Comparison of ENCODE assay signal across 10 cellular contexts in genomic region chrX:10128386-10128785, GRCh38.
"Had no signal": no experiment of that assay in that cellular context is flagged by ENCODE, and none has a peak within 500 bp of the region (broad histone marks: within the 10 kb centered on the region; RNA-seq: fewer than 3 reads in every experiment).

No MANE protein-coding gene starts in this region.

- H3K4me2 ChIP-seq: GM23338 had no signal

- DNase-seq: GM23248, GOT3, H7, H9, HCEC 1CT, HFFc6 had no signal

- H2AFZ ChIP-seq: GM23248, GM23338 had no signal

- H3K4me3 ChIP-seq: GM23248, GM23338, HAP-1 had no signal

- ATAC-seq: GM23338, HCT116 had no signal

- H3K4me1 ChIP-seq: HAP-1 had no signal

- H3K9ac ChIP-seq: GM23248 had no signal

- H3K9me3 ChIP-seq: HAP-1 had no signal

- H3K36me3 ChIP-seq: HAP-1 had no signal

- H3K27ac ChIP-seq: GM23248 had no signal

- FAIRE-seq: H54 had no signal
